In genomic region chr9:14406463-14406862, GRCh38 we compare ENCODE assay signal across 25 cellular contexts.
"Had no signal": no experiment of that assay in that cellular context is flagged by ENCODE, and none has a peak within 500 bp of the region (broad histone marks: within the 10 kb centered on the region; RNA-seq: fewer than 3 reads in every experiment).

No MANE protein-coding gene starts in this region.

- ATAC-seq: Panc1, PC-3 had no signal

- H3K9ac ChIP-seq: SK-N-SH had no signal

- FAIRE-seq: HTR-8/SVneo had no signal

- DNase-seq: Kasumi-1, KG1, MM.1S, NCI-H1092, NCI-H1105 treated with DMSO at 0.1 percent for 48 hours, NCI-H1417 treated with DMSO at 0.1 percent for 48 hours, NCI-H146, NCI-H1694 treated with DMSO at 0.1 percent for 48 hours, NCI-H1930, NCI-H2081, NCI-H2171, NCI-H226, NCI-H446, NCI-H510A, NCI-H524 treated with DMSO at 0.1 percent for 48 hours, NCI-H69, NCI-H774, PC-3, SHP77, SK-N-SH, SW 1271 had no signal

- H3K9me3 ChIP-seq: SK-N-SH had no signal

- H3K27ac ChIP-seq: HL-60, RWPE1 had no signal

- H3K4me2 ChIP-seq: SK-N-SH had no signal

- H3K9me2 ChIP-seq: SK-N-SH had no signal
